In genomic region chr2:215878476-215879063, GRCh38 we compare ENCODE assay signal across 20 cellular contexts.
DNase-seq lines count a peak whose midpoint lies in the region; TF ChIP-seq lines count a peak whose summit lies in the region.
"Had no signal": no experiment of that assay in that cellular context is flagged by ENCODE, and none has a peak within 500 bp of the region (broad histone marks: within the 10 kb centered on the region; RNA-seq: fewer than 3 reads in every experiment).

No MANE protein-coding gene starts in this region.

- DNase-seq in AG09319 (ENCODE audit: extremely low read depth, low read depth) (peak; percentile 16), GM23248 (peak; percentile 85), amniotic epithelial cell (ENCODE audit: low read depth) (peak; percentile 70), fibroblast of villous mesenchyme (ENCODE audit: low read depth) (peak; percentile 69), kidney glomerular epithelial cell (lab: John Stamatoyannopoulos, UW) (no peak), GM13977 (ENCODE audit: low spot score) (no peak), midbrain (lab: John Stamatoyannopoulos, UW) (no peak)
- DNase-seq in activated CD4-positive, alpha-beta T cell treated with anti-CD3 and anti-CD28 coated beads for 48 hours = no peak
- DNase-seq: activated CD8-positive, alpha-beta T cell treated with anti-CD3 and anti-CD28 coated beads, Interleukin-2, amount 10 ng/mL, durations not matched to agents 7 days and 5 days; activated T-cell treated with anti-CD3 and anti-CD28 coated beads, Interleukin-2, amount 50 U/mL, for 72 hours; cerebellar nuclear complex; glutamatergic neuron; immature natural killer cell; NCI-H1105 treated with DMSO at 0.1 percent for 48 hours; NCI-H2171; nephron progenitor cell; RPMI8226; stimulated activated naive CD8-positive, alpha-beta T cell treated with anti-CD3 and anti-CD28 coated beads, Interleukin-15, amount 100 ng/mL, for 72 hours; T-helper 1 cell; WERI-Rb-1 had no signal

- H2AFZ ChIP-seq in GM23248 = peak overlapping the region; percentile 25

- H3K4me1 ChIP-seq in GM23248 (ENCODE audit: insufficient read depth) = peaks cover 36% of the 10 kb centered on the region

- no peaks in the 10 kb centered on the region for H4K20me1 ChIP-seq in GM23248 (ENCODE audit: insufficient read depth)

- TF ChIP-seq CTCF in AG09319 (IDR thresholded peaks at IDR 0.05; ENCODE audit: low read depth, low read length) (no peak), fibroblast of villous mesenchyme (IDR thresholded peaks at IDR 0.05; ENCODE audit: insufficient read depth, low read depth, low read length) (no peak), GM13977 (IDR thresholded peaks at IDR 0.05; ENCODE audit: extremely low read depth, insufficient read depth, missing control alignments) (no peak)

- H3K9me2 ChIP-seq in GM23248 (ENCODE audit: insufficient read depth) = no peaks in the 10 kb centered on the region; the same call in 1 of the 2 replicates

- H3K27me3 ChIP-seq in GM23248 (replicated peaks; ENCODE audit: insufficient read depth) = no peaks in the 10 kb centered on the region

- no peaks in the 10 kb centered on the region for H3K36me3 ChIP-seq in GM23248 (ENCODE audit: low read depth)
- H3K36me3 ChIP-seq: WERI-Rb-1 had no signal

- in situ Hi-C loops in GM23248 (cut with MboI) (no loop called here), GM13977 (cut with MboI; ENCODE audit: low pct_unique_long_range_greater_than_20kb, low sequenced_read_pairs, unreplicated experiment) (no loop called here)

- peak overlapping the region; percentile 65 for H3K9ac ChIP-seq in GM23248

- H3K4me2 ChIP-seq in GM23248 (ENCODE audit: unreplicated experiment) = peak overlapping the region; percentile 52

- H3K9me3 ChIP-seq in GM23248 (ENCODE audit: low read depth) = no peaks in the 10 kb centered on the region

- WGBS in GM23248 (ENCODE audit: low coverage in 1 of 2, low lambda C conversion rate in 2 of 2, missing lambda C conversion rate in 2 of 2), 2 experiments = 24 to 36% methylated on average over 4 of the region's 4 CpGs

- H3F3A ChIP-seq in GM23248 (ENCODE audit: insufficient read depth) = peaks cover 33% of the 10 kb centered on the region

- peak overlapping the region; percentile 92 for H3K27ac ChIP-seq in GM23248
- H3K27ac ChIP-seq: WERI-Rb-1 had no signal

- H3K4me3 ChIP-seq in GM23248 (no peak overlapping the region), fibroblast of villous mesenchyme (ENCODE audit: low read depth, low read length) (no peak overlapping the region)

- no peaks in the 10 kb centered on the region for H3K79me2 ChIP-seq in GM23248 (ENCODE audit: insufficient read depth)

Comparison
In these comparisons a context has a peak if more than half of its experiments do, and no peak if none do; other contexts are left out.
1. DNase-seq: peak in AG09319 (single experiment), GM23248 (single experiment), amniotic epithelial cell (single experiment) and fibroblast of villous mesenchyme (single experiment); none in activated CD4-positive, alpha-beta T cell treated with anti-CD3 and anti-CD28 coated beads for 48 hours (single experiment), kidney glomerular epithelial cell (single experiment), GM13977 (single experiment) and midbrain (single experiment).